ENCODE assay signal across 1 cellular context in genomic region chr7:39623312-39624201, GRCh38.
A peak's percentile ranks its signal among the peaks of the same experiment; 100 is the strongest.
TF ChIP-seq lines count a peak whose summit lies in the region.

Gene RALA (plus strand): TSS chr7:39623572. CDS start chr7:39686668, 63,096 bp downstream.

TF ChIP-seq in HepG2, 621 proteins besides CTCF, POLR2A, EP300 and RAD21 (continued from another document and continues in another):
- TF ChIP-seq THAP9 (CRISPR knock-in tag; IDR thresholded peaks at IDR 0.05; ENCODE audit: borderline replicate concordance) (peak; percentile 35; the same call in 1 of the 2 replicates), JUN (CRISPR knock-in tag; IDR thresholded peaks at IDR 0.05) (no peak), ZNF552 (CRISPR knock-in tag; IDR thresholded peaks at IDR 0.05; ENCODE audit: borderline replicate concordance) (no peak), ZNF292 (CRISPR knock-in tag; IDR thresholded peaks at IDR 0.05; ENCODE audit: borderline replicate concordance, low read depth) (peak; percentile 84), MATR3 (CRISPR knock-in tag; IDR thresholded peaks at IDR 0.05) (no peak), ZNF780A (CRISPR knock-in tag; IDR thresholded peaks at IDR 0.05) (no peak), YY1 (IDR thresholded peaks at IDR 0.05; ENCODE audit: insufficient read depth, insufficient replicate concordance, low read depth, low read length) (peak; percentile 75), SNAPC4 (CRISPR knock-in tag; IDR thresholded peaks at IDR 0.05) (no peak), MXI1 (IDR thresholded peaks at IDR 0.05; ENCODE audit: borderline replicate concordance, low read depth, low read length) (peak; percentile 56; the same call in 1 of the 3 replicates), HBP1 (CRISPR knock-in tag; IDR thresholded peaks at IDR 0.05; ENCODE audit: low read depth) (peak; percentile 51; the same call in 1 of the 2 replicates), ZBED4 (CRISPR knock-in tag; IDR thresholded peaks at IDR 0.05; ENCODE audit: borderline replicate concordance) (0 out of 2 replicates have a peak, but pooled peaks have one; percentile 33), ZNF362 (CRISPR knock-in tag; IDR thresholded peaks at IDR 0.05; ENCODE audit: borderline replicate concordance) (no peak), ZKSCAN8 (CRISPR knock-in tag; IDR thresholded peaks at IDR 0.05; ENCODE audit: borderline replicate concordance) (no peak), ZNF558 (CRISPR knock-in tag; IDR thresholded peaks at IDR 0.05; ENCODE audit: borderline replicate concordance) (no peak; the same call in 1 of the 2 replicates), ZNF550 (CRISPR knock-in tag; IDR thresholded peaks at IDR 0.05; ENCODE audit: borderline replicate concordance) (no peak), ZNF687 (CRISPR knock-in tag; IDR thresholded peaks at IDR 0.05) (peak; percentile 88), MTF2 (CRISPR knock-in tag; IDR thresholded peaks at IDR 0.05; ENCODE audit: borderline replicate concordance) (peak; percentile 84; the same call in 1 of the 2 replicates), NKX3-1 (CRISPR knock-in tag; IDR thresholded peaks at IDR 0.05) (no peak), NFE2 (CRISPR knock-in tag; IDR thresholded peaks at IDR 0.05) (no peak), SAP130 (CRISPR knock-in tag; IDR thresholded peaks at IDR 0.05; ENCODE audit: low read depth) (peak; percentile 74), AGO2 (optimal IDR thresholded peaks at IDR 0.05; ENCODE audit: low read depth, low read length) (peak; percentile 68), FOXK2 (IDR thresholded peaks at IDR 0.05) (no peak), TAF1 (CRISPR knock-in tag; IDR thresholded peaks at IDR 0.05) (peak; percentile 81; the same call in 1 of the 2 replicates), ZNF572 (CRISPR knock-in tag; IDR thresholded peaks at IDR 0.05) (no peak), ZNF280D (CRISPR knock-in tag; IDR thresholded peaks at IDR 0.05) (no peak), ZNF546 (CRISPR knock-in tag; conservative IDR thresholded peaks at IDR 0.05) (0 out of 2 replicates have a peak, but pooled peaks have one; percentile 0), KDM5A (IDR thresholded peaks at IDR 0.05; ENCODE audit: borderline replicate concordance, low read length) (peak; percentile 74; the same call in 1 of the 2 replicates), BATF2 (CRISPR knock-in tag; IDR thresholded peaks at IDR 0.05) (peak; percentile 55; the same call in 1 of the 2 replicates), ZFX (CRISPR knock-in tag; IDR thresholded peaks at IDR 0.05; ENCODE audit: low read depth) (peak; percentile 96)
